30 cellular contexts compared by ENCODE assay signal in genomic region chr18:7808054-7808453, GRCh38.
"Had no signal": no experiment of that assay in that cellular context is flagged by ENCODE, and none has a peak within 500 bp of the region (broad histone marks: within the 10 kb centered on the region; RNA-seq: fewer than 3 reads in every experiment).

No MANE protein-coding gene starts in this region.

- H3K4me1 ChIP-seq: left lung, pancreas, prostate gland, suprapubic skin, upper lobe of right lung, uterus had no signal

- H3K9me3 ChIP-seq: left lung, lower lobe of right lung, pancreas, prostate gland, suprapubic skin, thoracic aorta, tibial artery, upper lobe of right lung, uterus had no signal

- H3K9me3 Mint-ChIP-seq: natural killer cell treated with Interleukin-12 subunit alpha and Interleukin-12 subunit beta and Interleukin-15 and Interleukin-18, amount 100 ng/mL, for 72 hours had no signal

- H3K36me3 ChIP-seq: heart left ventricle, left lung, lower lobe of right lung, pancreas, prostate gland, suprapubic skin, thoracic aorta, tibial artery, upper lobe of right lung, uterus had no signal

- H3K36me3 Mint-ChIP-seq: naive thymus-derived CD4-positive, alpha-beta T cell; natural killer cell treated with Interleukin-12 subunit alpha and Interleukin-12 subunit beta and Interleukin-15 and Interleukin-18, amount 100 ng/mL, for 72 hours had no signal

- H3K27ac Mint-ChIP-seq: immature natural killer cell; mesothelial cell of epicardium; naive thymus-derived CD4-positive, alpha-beta T cell; natural killer cell treated with Interleukin-12 subunit alpha and Interleukin-12 subunit beta and Interleukin-15 and Interleukin-18, amount 100 ng/mL, for 72 hours; stimulated activated naive CD8-positive, alpha-beta T cell treated with anti-CD3 and anti-CD28 coated beads, Interleukin-15, Interleukin-2, amounts not matched to agents 100 ng/mL and 50 ng/mL, for 24 hours had no signal

- H3K4me3 Mint-ChIP-seq: immature natural killer cell; mesothelial cell of epicardium; naive thymus-derived CD4-positive, alpha-beta T cell; natural killer cell treated with Interleukin-12 subunit alpha and Interleukin-12 subunit beta and Interleukin-15 and Interleukin-18, amount 100 ng/mL, for 72 hours; stimulated activated naive CD8-positive, alpha-beta T cell treated with anti-CD3 and anti-CD28 coated beads, Interleukin-15, Interleukin-2, amounts not matched to agents 100 ng/mL and 50 ng/mL, for 24 hours had no signal

- DNase-seq: heart left ventricle; hypothalamus; immature natural killer cell; kidney; left colon; left lung; lower lobe of right lung; mammary epithelial cell; mesenchymal stem cell; naive thymus-derived CD4-positive, alpha-beta T cell; pancreas; posterior cingulate gyrus; retina; right cardiac atrium; stimulated activated CD4-positive, alpha-beta T cell treated with anti-CD3 and anti-CD28 coated beads, Interleukin-12 subunit alpha, Interleukin-12 subunit beta, amount 100 ng/mL, for 4 hours; stimulated activated CD4-positive, alpha-beta T cell treated with anti-CD3 and anti-CD28 coated beads, Interleukin-15, amount 100 ng/mL, for 24 hours; stimulated activated CD4-positive, alpha-beta T cell treated with anti-CD3 and anti-CD28 coated beads, Interleukin-2, amount 100 ng/mL, for 24 hours; stimulated activated CD4-positive, alpha-beta T cell treated with anti-CD3 and anti-CD28 coated beads, Interleukin-4, amount 100 ng/mL, for 1 hour; stimulated activated naive CD4-positive, alpha-beta T cell; tibial artery; trophoblast cell; upper lobe of right lung; uterus had no signal

- H3K27me3 Mint-ChIP-seq: naive thymus-derived CD4-positive, alpha-beta T cell; natural killer cell treated with Interleukin-12 subunit alpha and Interleukin-12 subunit beta and Interleukin-15 and Interleukin-18, amount 100 ng/mL, for 72 hours; stimulated activated naive CD8-positive, alpha-beta T cell treated with anti-CD3 and anti-CD28 coated beads, Interleukin-15, Interleukin-2, amounts not matched to agents 100 ng/mL and 50 ng/mL, for 24 hours had no signal

- H3K4me3 ChIP-seq: heart left ventricle, left lung, lower lobe of right lung, pancreas, prostate gland, skin epidermis, suprapubic skin, thoracic aorta, tibial artery, upper lobe of right lung, uterus had no signal

- H3K4me1 Mint-ChIP-seq: immature natural killer cell; naive thymus-derived CD4-positive, alpha-beta T cell had no signal

- H3K27me3 ChIP-seq: heart left ventricle, left lung, pancreas, suprapubic skin, tibial artery, upper lobe of right lung, uterus had no signal

- H3K27ac ChIP-seq: left lung, lower lobe of right lung, pancreas, prostate gland, skin epidermis, suprapubic skin, thoracic aorta, tibial artery, upper lobe of right lung, uterus had no signal
